15 cellular contexts compared by ENCODE assay signal in the genomic region with DNA sequence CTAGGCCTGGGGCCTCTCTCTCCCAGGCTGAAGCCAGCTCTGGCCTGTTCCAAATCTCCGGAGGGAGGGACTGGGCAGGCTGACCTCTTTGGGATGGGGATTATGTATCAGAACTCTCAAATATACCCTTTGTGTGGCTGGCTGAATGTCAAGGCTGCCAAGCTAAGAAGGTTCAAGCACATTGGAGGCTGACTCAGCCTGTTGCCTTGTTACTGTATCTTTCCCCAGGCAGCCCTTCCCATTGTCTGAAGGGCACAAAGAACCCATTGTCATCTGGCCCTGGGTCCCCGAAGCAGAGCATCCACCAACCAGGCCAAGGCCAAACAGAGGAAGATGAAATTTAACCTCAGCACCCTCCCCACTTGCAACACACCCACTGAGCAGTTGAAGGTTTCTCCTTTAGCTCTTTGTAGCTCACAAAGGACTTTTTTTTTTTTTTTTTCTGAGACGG. TPM values are rescaled to one million over a fixed set of nuclear protein-coding genes. Genes with fewer than 3 reads are reported as not detected.
DNase-seq lines count a peak whose midpoint lies in the region; ATAC-seq and TF ChIP-seq lines count a peak whose summit lies in the region.
"Had no signal": no experiment of that assay in that cellular context is flagged by ENCODE, and none has a peak within 500 bp of the region (broad histone marks: within the 10 kb centered on the region; RNA-seq: fewer than 3 reads in every experiment).

No MANE protein-coding gene starts in this region.

- WGBS in heart right ventricle, 2 donors: 78 to 84% methylated on average over 3 of the region's 3 CpGs

- intact Hi-C loops in heart right ventricle (cut with DNase I): no loop called here

- peak; percentile 9 for ATAC-seq in SK-N-SH treated with all-trans-retinoic acid at 6 μM for 48 hours
- no peak for ATAC-seq in heart right ventricle
- no peak for ATAC-seq in GM19035 (IDR thresholded peaks at IDR 0.05; ENCODE audit: unreplicated experiment)
- ATAC-seq: GM12878 had no signal

- no peaks in the 10 kb centered on the region for H3K36me3 ChIP-seq in osteoblast (ENCODE audit: insufficient read depth, low read length)
- H3K36me3 ChIP-seq in heart right ventricle: no peaks in the 10 kb centered on the region
- H3K36me3 ChIP-seq: uterus had no signal

- DNase-seq in Ammon's horn (ENCODE audit: low spot score): peak; percentile 93
- DNase-seq in foreskin melanocyte: peak; percentile 99
- no peak for DNase-seq in osteoblast (ENCODE audit: insufficient read length, low spot score, missing footprints)
- DNase-seq in NOMO-1 treated with DMSO at 0.1 percent for 48 hours (lab: John Stamatoyannopoulos, UW; ENCODE audit: unreplicated experiment): no peak
- no peak for DNase-seq in stimulated activated naive CD4-positive, alpha-beta T cell (lab: John Stamatoyannopoulos, UW)
- no peak for DNase-seq in heart right ventricle
- DNase-seq: activated CD4-positive, alpha-beta memory T cell treated with anti-CD3 and anti-CD28 coated beads, Interleukin-2, amount 10 ng/mL, durations not matched to agents 7 days and 5 days; activated naive CD4-positive, alpha-beta T cell treated with anti-CD3 and anti-CD28 coated beads for 36 hours; Kasumi-1; NCI-H2171 treated with DMSO at 0.1 percent for 48 hours had no signal

- no peak for TF ChIP-seq CTCF in osteoblast (IDR thresholded peaks at IDR 0.05; ENCODE audit: extremely low read depth, low read depth, low read length)
- TF ChIP-seq CTCF in heart right ventricle (IDR thresholded peaks at IDR 0.05): no peak

- H3K9me3 ChIP-seq in osteoblast (ENCODE audit: low read depth, low read length) (no peaks in the 10 kb centered on the region), heart right ventricle (no peaks in the 10 kb centered on the region)
- H3K9me3 ChIP-seq: uterus had no signal

- peak overlapping the region; percentile 87 for H2AFZ ChIP-seq in osteoblast (ENCODE audit: low read length)

- no peaks in the 10 kb centered on the region for H4K20me1 ChIP-seq in osteoblast (ENCODE audit: insufficient read depth, low read length)

- H3K4me2 ChIP-seq in osteoblast (ENCODE audit: insufficient read depth, low read length): no peak overlapping the region

- H3K27me3 ChIP-seq in osteoblast (ENCODE audit: insufficient read depth, low read length) (no peaks in the 10 kb centered on the region), heart right ventricle (peaks cover 0 to 6% (median 0%) of the 10 kb centered on the region in 7 donors)
- H3K27me3 ChIP-seq: uterus had no signal

- H3K4me3 ChIP-seq in osteoblast (ENCODE audit: insufficient read depth, low read length): no peak overlapping the region
- no peak overlapping the region for H3K4me3 ChIP-seq in heart right ventricle
- H3K4me3 ChIP-seq: GM12878, skin epidermis, uterus had no signal

- H3K4me1 ChIP-seq in osteoblast (ENCODE audit: insufficient read depth, low read length) (peaks cover 45% of the 10 kb centered on the region), heart right ventricle (peaks cover 0 to 34% (median 13%) of the 10 kb centered on the region in 9 donors)

- peak overlapping the region; percentile 99 for H3K27ac ChIP-seq in osteoblast (ENCODE audit: low read depth, low read length)
- peak overlapping the region in 2 of 10 donors; percentile 9 to 53 for H3K27ac ChIP-seq in heart right ventricle
- H3K27ac ChIP-seq: uterus had no signal

- no peaks in the 10 kb centered on the region for H3K79me2 ChIP-seq in osteoblast (ENCODE audit: insufficient read depth, low read length)

TF ChIP-seq in SK-N-SH treated with all-trans-retinoic acid at 6 μM for 48 hours, 23 proteins besides CTCF, POLR2A, EP300 and RAD21:
- no peak for TF ChIP-seq SNAI2 (CRISPR knock-in tag; IDR thresholded peaks at IDR 0.05)
- no peak for TF ChIP-seq GLIS3 (CRISPR knock-in tag; IDR thresholded peaks at IDR 0.05)
- TF ChIP-seq, protein P1, sequence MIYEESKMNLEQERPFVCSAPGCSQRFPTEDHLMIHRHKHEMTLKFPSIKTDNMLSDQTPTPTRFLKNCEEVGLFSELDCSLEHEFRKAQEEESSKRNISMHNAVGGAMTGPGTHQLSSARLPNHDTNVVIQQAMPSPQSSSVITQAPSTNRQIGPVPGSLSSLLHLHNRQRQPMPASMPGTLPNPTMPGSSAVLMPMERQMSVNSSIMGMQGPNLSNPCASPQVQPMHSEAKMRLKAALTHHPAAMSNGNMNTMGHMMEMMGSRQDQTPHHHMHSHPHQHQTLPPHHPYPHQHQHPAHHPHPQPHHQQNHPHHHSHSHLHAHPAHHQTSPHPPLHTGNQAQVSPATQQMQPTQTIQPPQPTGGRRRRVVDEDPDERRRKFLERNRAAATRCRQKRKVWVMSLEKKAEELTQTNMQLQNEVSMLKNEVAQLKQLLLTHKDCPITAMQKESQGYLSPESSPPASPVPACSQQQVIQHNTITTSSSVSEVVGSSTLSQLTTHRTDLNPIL (CRISPR knock-in tag; IDR thresholded peaks at IDR 0.05; ENCODE audit: low read depth): no peak
- TF ChIP-seq TCF4 (CRISPR knock-in tag; IDR thresholded peaks at IDR 0.05; ENCODE audit: borderline replicate concordance): no peak
- TF ChIP-seq, protein P2, sequence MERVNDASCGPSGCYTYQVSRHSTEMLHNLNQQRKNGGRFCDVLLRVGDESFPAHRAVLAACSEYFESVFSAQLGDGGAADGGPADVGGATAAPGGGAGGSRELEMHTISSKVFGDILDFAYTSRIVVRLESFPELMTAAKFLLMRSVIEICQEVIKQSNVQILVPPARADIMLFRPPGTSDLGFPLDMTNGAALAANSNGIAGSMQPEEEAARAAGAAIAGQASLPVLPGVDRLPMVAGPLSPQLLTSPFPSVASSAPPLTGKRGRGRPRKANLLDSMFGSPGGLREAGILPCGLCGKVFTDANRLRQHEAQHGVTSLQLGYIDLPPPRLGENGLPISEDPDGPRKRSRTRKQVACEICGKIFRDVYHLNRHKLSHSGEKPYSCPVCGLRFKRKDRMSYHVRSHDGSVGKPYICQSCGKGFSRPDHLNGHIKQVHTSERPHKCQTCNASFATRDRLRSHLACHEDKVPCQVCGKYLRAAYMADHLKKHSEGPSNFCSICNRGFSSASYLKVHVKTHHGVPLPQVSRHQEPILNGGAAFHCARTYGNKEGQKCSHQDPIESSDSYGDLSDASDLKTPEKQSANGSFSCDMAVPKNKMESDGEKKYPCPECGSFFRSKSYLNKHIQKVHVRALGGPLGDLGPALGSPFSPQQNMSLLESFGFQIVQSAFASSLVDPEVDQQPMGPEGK (CRISPR knock-in tag; IDR thresholded peaks at IDR 0.05; ENCODE audit: borderline replicate concordance): no peak
- TF ChIP-seq ESRRG (CRISPR knock-in tag; IDR thresholded peaks at IDR 0.05): no peak
- no peak for TF ChIP-seq OSR1 (CRISPR knock-in tag; IDR thresholded peaks at IDR 0.05)
- TF ChIP-seq BACH2 (CRISPR knock-in tag; IDR thresholded peaks at IDR 0.05; ENCODE audit: borderline replicate concordance): no peak
- no peak for TF ChIP-seq CSDC2 (CRISPR knock-in tag; IDR thresholded peaks at IDR 0.05)
- TF ChIP-seq ZNF565 (CRISPR knock-in tag; conservative IDR thresholded peaks at IDR 0.05; ENCODE audit: low read depth): no peak
- TF ChIP-seq PPARA (CRISPR knock-in tag; IDR thresholded peaks at IDR 0.05; ENCODE audit: borderline replicate concordance): no peak
- no peak for TF ChIP-seq ZNF70 (CRISPR knock-in tag; IDR thresholded peaks at IDR 0.05)
- no peak for TF ChIP-seq ZFP3 (CRISPR knock-in tag; IDR thresholded peaks at IDR 0.05)
- TF ChIP-seq TOX (CRISPR knock-in tag; IDR thresholded peaks at IDR 0.05; ENCODE audit: borderline replicate concordance): no peak
- TF ChIP-seq, protein P3, sequence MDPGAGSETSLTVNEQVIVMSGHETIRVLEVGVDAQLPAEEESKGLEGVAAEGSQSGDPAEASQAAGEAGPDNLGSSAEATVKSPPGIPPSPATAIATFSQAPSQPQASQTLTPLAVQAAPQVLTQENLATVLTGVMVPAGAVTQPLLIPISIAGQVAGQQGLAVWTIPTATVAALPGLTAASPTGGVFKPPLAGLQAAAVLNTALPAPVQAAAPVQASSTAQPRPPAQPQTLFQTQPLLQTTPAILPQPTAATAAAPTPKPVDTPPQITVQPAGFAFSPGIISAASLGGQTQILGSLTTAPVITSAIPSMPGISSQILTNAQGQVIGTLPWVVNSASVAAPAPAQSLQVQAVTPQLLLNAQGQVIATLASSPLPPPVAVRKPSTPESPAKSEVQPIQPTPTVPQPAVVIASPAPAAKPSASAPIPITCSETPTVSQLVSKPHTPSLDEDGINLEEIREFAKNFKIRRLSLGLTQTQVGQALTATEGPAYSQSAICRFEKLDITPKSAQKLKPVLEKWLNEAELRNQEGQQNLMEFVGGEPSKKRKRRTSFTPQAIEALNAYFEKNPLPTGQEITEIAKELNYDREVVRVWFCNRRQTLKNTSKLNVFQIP (CRISPR knock-in tag; IDR thresholded peaks at IDR 0.05; ENCODE audit: borderline replicate concordance, low read depth): no peak
- TF ChIP-seq, protein P4, sequence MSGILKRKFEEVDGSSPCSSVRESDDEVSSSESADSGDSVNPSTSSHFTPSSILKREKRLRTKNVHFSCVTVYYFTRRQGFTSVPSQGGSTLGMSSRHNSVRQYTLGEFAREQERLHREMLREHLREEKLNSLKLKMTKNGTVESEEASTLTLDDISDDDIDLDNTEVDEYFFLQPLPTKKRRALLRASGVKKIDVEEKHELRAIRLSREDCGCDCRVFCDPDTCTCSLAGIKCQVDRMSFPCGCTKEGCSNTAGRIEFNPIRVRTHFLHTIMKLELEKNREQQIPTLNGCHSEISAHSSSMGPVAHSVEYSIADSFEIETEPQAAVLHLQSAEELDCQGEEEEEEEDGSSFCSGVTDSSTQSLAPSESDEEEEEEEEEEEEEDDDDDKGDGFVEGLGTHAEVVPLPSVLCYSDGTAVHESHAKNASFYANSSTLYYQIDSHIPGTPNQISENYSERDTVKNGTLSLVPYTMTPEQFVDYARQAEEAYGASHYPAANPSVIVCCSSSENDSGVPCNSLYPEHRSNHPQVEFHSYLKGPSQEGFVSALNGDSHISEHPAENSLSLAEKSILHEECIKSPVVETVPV (CRISPR knock-in tag; IDR thresholded peaks at IDR 0.05): no peak
- TF ChIP-seq ZFP30 (CRISPR knock-in tag; IDR thresholded peaks at IDR 0.05): no peak
- TF ChIP-seq ZNF8 (CRISPR knock-in tag; IDR thresholded peaks at IDR 0.05): no peak
- no peak for TF ChIP-seq ISL1 (CRISPR knock-in tag; IDR thresholded peaks at IDR 0.05)
- TF ChIP-seq ZC3H10 (CRISPR knock-in tag; IDR thresholded peaks at IDR 0.05): no peak

RNA-seq across cellular contexts. Expression of a gene that starts 7.3 kb away (rescaled TPM):
- total RNA-seq in osteoblast (4,046 and 4,600 TPM in 2 replicates), heart right ventricle (1,000 to 10,000 TPM in 1 of 10 donors, 100 to 1,000 TPM in 9; 261 to 1,135 (median 456) TPM)
- polyA plus RNA-seq in heart right ventricle: 100 to 1,000 TPM; 144 to 924 TPM

Comparison
In these comparisons a context has a peak if more than half of its experiments do, and no peak if none do; other contexts are left out.
1. DNase-seq: peak in Ammon's horn (single experiment) and foreskin melanocyte (single experiment); none in osteoblast (single experiment), NOMO-1 treated with DMSO at 0.1 percent for 48 hours (single experiment), stimulated activated naive CD4-positive, alpha-beta T cell (0 of 6) and heart right ventricle (0 of 2).